ENCODE assay signal across 22 cellular contexts in the genomic region with DNA sequence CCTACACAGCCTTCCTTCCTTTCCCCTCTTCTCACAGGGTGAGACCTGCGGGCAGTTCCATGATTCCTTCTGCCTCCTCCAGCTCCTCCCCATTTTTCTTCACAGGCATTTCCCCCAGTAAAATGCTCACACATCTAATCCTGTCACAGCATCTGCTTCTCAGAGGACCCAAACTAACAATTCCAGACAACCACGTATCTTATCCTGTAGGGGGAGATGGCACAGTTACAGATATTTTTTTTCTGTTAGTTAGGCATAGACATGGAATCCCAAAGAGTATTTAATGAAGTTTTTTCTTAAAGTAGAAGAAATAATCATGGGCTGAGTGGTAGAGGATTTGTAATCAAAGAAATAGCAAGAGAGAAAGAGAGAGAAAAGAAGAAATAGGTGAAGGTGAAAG.
DNase-seq lines count a peak whose midpoint lies in the region; ATAC-seq, FAIRE-seq and TF ChIP-seq lines count a peak whose summit lies in the region.
"Had no signal": no experiment of that assay in that cellular context is flagged by ENCODE, and none has a peak within 500 bp of the region (broad histone marks: within the 10 kb centered on the region; RNA-seq: fewer than 3 reads in every experiment).

No MANE protein-coding gene starts in this region.

- no peak overlapping the region for H2BK15ac ChIP-seq in mesenchymal stem cell (ENCODE audit: low read depth, poor library complexity, severe bottlenecking)

- DNase-seq in NCI-H82 (lab: John Stamatoyannopoulos, UW), result peak; percentile 67
- no peak for DNase-seq in brain microvascular endothelial cell
- no peak for DNase-seq in mesenchymal stem cell
- no peak for DNase-seq in right cardiac atrium
- no peak for DNase-seq in HTR-8/SVneo (ENCODE audit: insufficient read length, low spot score)
- no peak for DNase-seq in Right ventricle myocardium superior
- no peak for DNase-seq in anterior cingulate cortex (lab: John Stamatoyannopoulos, UW)
- DNase-seq: ACHN; CD4-positive, alpha-beta memory T cell; DND-41; HCEC 1CT; Karpas-422; NCI-H1417; NCI-H1694 treated with DMSO at 0.1 percent for 48 hours; NCI-H2081 treated with DMSO at 0.1 percent for 48 hours; NCI-H2171 treated with DMSO at 0.1 percent for 48 hours; NCI-H524 treated with DMSO at 0.1 percent for 48 hours; OCI-M1 had no signal

- H3K9ac ChIP-seq in mesenchymal stem cell (ENCODE audit: low read length), result no peak overlapping the region
- H3K9ac ChIP-seq: BLaER1 treated with 17β-estradiol and CSF1 and Interleukin-3, amounts not matched to agents 10 nM and 100 nM had no signal

- no peak overlapping the region for H2BK5ac ChIP-seq in mesenchymal stem cell (ENCODE audit: low read depth, low read length, poor library complexity, severe bottlenecking)

- H2BK120ac ChIP-seq in mesenchymal stem cell (ENCODE audit: low read depth, low read length), result no peak overlapping the region

- H3K18ac ChIP-seq in mesenchymal stem cell (ENCODE audit: low read depth in 1 of 2, low read length in 2 of 2), result no peak overlapping the region

- peak; percentile 1 for TF ChIP-seq CTCF in brain microvascular endothelial cell (IDR thresholded peaks at IDR 0.05; ENCODE audit: low read depth, low read length, missing control alignments)

- no peak overlapping the region for H3K4me3 ChIP-seq in brain microvascular endothelial cell (ENCODE audit: low read depth, low read length)
- H3K4me3 ChIP-seq in mesenchymal stem cell (ENCODE audit: insufficient read depth in 1 of 2, low read depth in 1 of 2, low read length in 2 of 2), result no peak overlapping the region
- H3K4me3 ChIP-seq in right cardiac atrium (ENCODE audit: low read length), result no peak overlapping the region
- H3K4me3 ChIP-seq: BLaER1 treated with 17β-estradiol and CSF1 and Interleukin-3, amounts not matched to agents 10 nM and 100 nM; GM12878; SK-N-MC had no signal

- H3K9me3 ChIP-seq in mesenchymal stem cell (ENCODE audit: control insufficient read depth, low read length) (no peaks in the 10 kb centered on the region), right cardiac atrium (ENCODE audit: control insufficient read depth, low read length) (no peaks in the 10 kb centered on the region)

- H3K27me3 ChIP-seq in brain microvascular endothelial cell (replicated peaks) (no peaks in the 10 kb centered on the region), mesenchymal stem cell (ENCODE audit: control insufficient read depth in 1 of 2, insufficient read depth in 1 of 2, low read length in 2 of 2) (no peaks in the 10 kb centered on the region), right cardiac atrium (ENCODE audit: control insufficient read depth, insufficient read depth) (no peaks in the 10 kb centered on the region)
- H3K27me3 ChIP-seq: BLaER1 treated with 17β-estradiol and CSF1 and Interleukin-3, amounts not matched to agents 10 nM and 100 nM had no signal

- H2AK5ac ChIP-seq in mesenchymal stem cell (ENCODE audit: low read length, severe bottlenecking), result no peak overlapping the region

- in situ Hi-C loops in brain microvascular endothelial cell (cut with HindIII; ENCODE audit: low pct_ligation_motif_present, low sequenced_read_pairs), result no loop called here

- H3K14ac ChIP-seq in mesenchymal stem cell (ENCODE audit: low read length in 2 of 2), result no peak overlapping the region

- H3K36me3 ChIP-seq in brain microvascular endothelial cell (replicated peaks), result no peaks in the 10 kb centered on the region
- H3K36me3 ChIP-seq in mesenchymal stem cell (ENCODE audit: control insufficient read depth in 1 of 2, insufficient read depth in 2 of 2, low read depth in 1 of 2, low read length in 2 of 2), result no peaks in the 10 kb centered on the region
- H3K36me3 ChIP-seq: BLaER1 treated with 17β-estradiol and CSF1 and Interleukin-3, amounts not matched to agents 10 nM and 100 nM had no signal

- no peak overlapping the region for H3K4me2 ChIP-seq in mesenchymal stem cell (ENCODE audit: low read length, poor library complexity, severe bottlenecking)
- H3K4me2 ChIP-seq: BLaER1 treated with 17β-estradiol and CSF1 and Interleukin-3, amounts not matched to agents 10 nM and 100 nM had no signal

- no peak overlapping the region for H4K91ac ChIP-seq in mesenchymal stem cell (ENCODE audit: low read length)

- intact Hi-C loops in right cardiac atrium (cut with DNase I), result no loop called here
- intact Hi-C loops in Right ventricle myocardium superior (cut with DNase I), result no loop called here

- no peaks in the 10 kb centered on the region for H3K79me1 ChIP-seq in mesenchymal stem cell (replicated peaks; ENCODE audit: low read length, poor library complexity, severe bottlenecking)

- 56% methylated on average over 2 of the region's 2 CpGs for WGBS in mesenchymal stem cell
- 69% methylated on average over 2 of the region's 2 CpGs for WGBS in right cardiac atrium

- no peak overlapping the region for H3K27ac ChIP-seq in brain microvascular endothelial cell
- H3K27ac ChIP-seq in mesenchymal stem cell (ENCODE audit: low read length, poor library complexity, severe bottlenecking), result no peak overlapping the region
- H3K27ac ChIP-seq in right cardiac atrium (ENCODE audit: low read length), result no peak overlapping the region
- H3K27ac ChIP-seq: BLaER1 treated with 17β-estradiol and CSF1 and Interleukin-3, amounts not matched to agents 10 nM and 100 nM; SK-N-MC had no signal

- H2AFZ ChIP-seq in mesenchymal stem cell (ENCODE audit: low read depth, low read length), result no peak overlapping the region

- ATAC-seq in right cardiac atrium (no peak), Right ventricle myocardium superior (ENCODE audit: poor library complexity) (no peak)
- ATAC-seq: GM12878 had no signal

- no peaks in the 10 kb centered on the region for H3K4me1 ChIP-seq in mesenchymal stem cell (ENCODE audit: control insufficient read depth, insufficient read depth, low read depth, low read length)
- no peaks in the 10 kb centered on the region for H3K4me1 ChIP-seq in right cardiac atrium (ENCODE audit: control insufficient read depth, insufficient read depth, low read length)
- H3K4me1 ChIP-seq: BLaER1 treated with 17β-estradiol and CSF1 and Interleukin-3, amounts not matched to agents 10 nM and 100 nM had no signal

- peak overlapping the region; percentile 24 for H4K8ac ChIP-seq in mesenchymal stem cell (ENCODE audit: low read length)

- H2BK12ac ChIP-seq in mesenchymal stem cell (ENCODE audit: low read length in 2 of 2), result no peak overlapping the region

- H3K4ac ChIP-seq in mesenchymal stem cell (ENCODE audit: low read depth in 1 of 2, low read length in 2 of 2), result no peak overlapping the region

- no peak for FAIRE-seq in HTR-8/SVneo (lab: Jason Lieb, UNC)
- FAIRE-seq: GM12878, RCC 7860 had no signal

- H3K23ac ChIP-seq in mesenchymal stem cell (ENCODE audit: low read length in 2 of 2), result no peak overlapping the region
